Comparison of ENCODE assay signal across 7 cellular contexts in the genomic region with DNA sequence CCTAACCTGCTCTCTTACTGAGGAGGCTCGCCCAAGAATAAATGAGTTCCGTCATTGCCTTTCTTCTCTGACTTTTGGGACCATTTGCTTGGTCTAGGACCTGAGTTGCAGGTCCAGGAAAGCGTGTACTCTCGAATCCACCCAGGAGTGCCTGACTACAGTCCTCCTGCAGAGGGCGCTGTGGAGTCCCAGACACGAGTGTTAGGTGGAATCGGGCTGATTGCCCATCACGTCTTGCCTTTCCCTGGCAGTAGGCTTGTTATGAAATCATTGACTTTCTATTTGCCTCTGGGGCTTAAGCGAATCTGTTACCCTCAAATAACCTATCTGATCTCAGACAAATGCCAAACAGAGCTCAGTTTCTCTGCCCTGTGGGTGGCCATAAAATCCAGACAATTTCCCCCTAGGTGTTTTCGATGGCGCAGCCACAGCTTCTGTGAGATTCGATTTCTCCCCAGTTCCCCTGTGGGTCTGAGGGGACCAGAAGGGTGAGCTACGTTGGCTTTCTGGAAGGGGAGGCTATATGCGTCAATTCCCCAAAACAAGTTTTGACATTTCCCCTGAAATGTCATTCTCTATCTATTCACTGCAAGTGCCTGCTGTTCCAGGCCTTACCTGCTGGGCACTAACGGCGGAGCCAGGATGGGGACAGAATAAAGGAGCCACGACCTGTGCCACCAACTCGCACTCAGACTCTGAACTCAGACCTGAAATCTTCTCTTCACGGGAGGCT. TPM values are rescaled to one million over a fixed set of nuclear protein-coding genes. Genes with fewer than 3 reads are reported as not detected.
DNase-seq lines count a peak whose midpoint lies in the region; ATAC-seq, FAIRE-seq and TF ChIP-seq lines count a peak whose summit lies in the region.

A gene with protein sequence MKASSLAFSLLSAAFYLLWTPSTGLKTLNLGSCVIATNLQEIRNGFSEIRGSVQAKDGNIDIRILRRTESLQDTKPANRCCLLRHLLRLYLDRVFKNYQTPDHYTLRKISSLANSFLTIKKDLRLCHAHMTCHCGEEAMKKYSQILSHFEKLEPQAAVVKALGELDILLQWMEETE (plus strand): TSS at position 685 of the 733 bp plus-strand sequence. CDS start 230 bp downstream, outside the sequence.

- H3K9me3 ChIP-seq in kidney (ENCODE audit: control insufficient read depth in 1 of 2, low read length in 2 of 2): no peaks in the 10 kb centered on the region

- POLR2A ChIA-PET in MCF 10A (lab: Yijun Ruan, JAX): interaction anchor here (0.7 to 3.8 kb wide), 13 partner anchors 15 to 188 kb away, joined by 3 to 38 read pairs (median 9); a partner anchor contains a TSS

- CTCF ChIA-PET in MCF 10A (lab: Yijun Ruan, JAX): interaction anchor here (0.6 to 7.6 kb wide), 57 partner anchors 9 to 395 kb away, joined by 3 to 89 read pairs (median 6); a partner anchor contains a TSS

- no peak for ATAC-seq in HG02884 (IDR thresholded peaks at IDR 0.05; ENCODE audit: unreplicated experiment)

- intact Hi-C loops in MCF 10A (cut with micrococcal nuclease): loop anchor here (1.0 kb wide), 4 partner anchors 25 to 126 kb away; no protein-coding TSS in a partner anchor
- intact Hi-C loops in kidney (cut with DNase I): no loop called here

- H3K27me3 Mint-ChIP-seq in MCF 10A (ENCODE audit: insufficient read depth, unreplicated experiment): peaks cover 18% of the 10 kb centered on the region

- H3K4me3 Mint-ChIP-seq in MCF 10A (ENCODE audit: unreplicated experiment): no peak within 1 kb of the TSS

- no peaks in the 10 kb centered on the region for H3K36me3 ChIP-seq in kidney (ENCODE audit: control insufficient read depth in 1 of 2, insufficient read depth in 2 of 2, low read length in 2 of 2)

- no peak within 1 kb of the TSS for H3K9ac ChIP-seq in kidney (ENCODE audit: low read length in 2 of 2)

- DNase-seq in NCI-H1105 treated with DMSO at 0.1 percent for 48 hours (lab: John Stamatoyannopoulos, UW) (peak; percentile 49), MCF 10A (ENCODE audit: unreplicated experiment) (peak; percentile 100), kidney (peak; percentile 86)
- DNase-seq in stimulated activated CD4-positive, alpha-beta T cell treated with anti-CD3 and anti-CD28 coated beads, Interleukin-2, amount 100 ng/mL, for 48 hours: peak; percentile 95 to 96

- no peak within 1 kb of the TSS for H3K27ac Mint-ChIP-seq in MCF 10A (ENCODE audit: low read depth, unreplicated experiment)

- TF ChIP-seq CTCF in GM12874 (IDR thresholded peaks at IDR 0.05; ENCODE audit: insufficient read depth, low read depth, low read length) (peak; percentile 90), VCaP (conservative IDR thresholded peaks at IDR 0.05) (peak; percentile 89), MCF 10A (IDR thresholded peaks at IDR 0.05; ENCODE audit: unreplicated experiment) (peak; percentile 100), kidney (IDR thresholded peaks at IDR 0.05; ENCODE audit: borderline replicate concordance, extremely low read depth, insufficient read depth) (peak; percentile 80)

- no peak for FAIRE-seq in kidney (lab: Jason Lieb, UNC)

- no peaks in the 10 kb centered on the region for H3K9me3 Mint-ChIP-seq in MCF 10A (ENCODE audit: unreplicated experiment)

- H3K4me3 ChIP-seq in kidney (ENCODE audit: low read length in 2 of 2): no peak within 1 kb of the TSS

- H3K27ac ChIP-seq in VCaP: no peak within 1 kb of the TSS
- H3K27ac ChIP-seq in kidney (ENCODE audit: low read depth in 2 of 2, low read length in 2 of 2): no peak within 1 kb of the TSS

- H3K4me1 ChIP-seq in kidney (ENCODE audit: control insufficient read depth in 1 of 2, insufficient read depth in 1 of 2, low read depth in 1 of 2, low read length in 2 of 2): no peaks in the 10 kb centered on the region

- no TSS peak for BruUV-seq in MCF 10A (replicated peaks; lab: Mats Ljungman, UMichigan)

- peaks cover 32% of the 10 kb centered on the region for H3K4me1 Mint-ChIP-seq in MCF 10A (ENCODE audit: insufficient read depth, unreplicated experiment)

- H3K36me3 Mint-ChIP-seq in MCF 10A (ENCODE audit: insufficient read depth, unreplicated experiment): no peaks in the 10 kb centered on the region

RNA-seq across cellular contexts. Expression of the gene that starts here (rescaled TPM):
- not detected in 2 replicates for total RNA-seq in MCF 10A (2022)
- total RNA-seq in kidney: not detected
- not detected for polyA plus RNA-seq in kidney (ENCODE audit: insufficient read depth, low read depth, low replicate concordance)

Comparison
In these comparisons a context has a peak if more than half of its experiments do, and no peak if none do; other contexts are left out.
1. Peak in DNase-seq in MCF 10A; RNA of the gene not detected or under 1 TPM.
2. Peak in DNase-seq in kidney; RNA of the gene not detected or under 1 TPM.
3. DNase-seq: peak in every context shown above with its lines; median percentile 100 in MCF 10A; 96 in stimulated activated CD4-positive, alpha-beta T cell treated with anti-CD3 and anti-CD28 coated beads, Interleukin-2, amount 100 ng/mL, for 48 hours; 86 in kidney; 49 in NCI-H1105 treated with DMSO at 0.1 percent for 48 hours.